In the genomic region with DNA sequence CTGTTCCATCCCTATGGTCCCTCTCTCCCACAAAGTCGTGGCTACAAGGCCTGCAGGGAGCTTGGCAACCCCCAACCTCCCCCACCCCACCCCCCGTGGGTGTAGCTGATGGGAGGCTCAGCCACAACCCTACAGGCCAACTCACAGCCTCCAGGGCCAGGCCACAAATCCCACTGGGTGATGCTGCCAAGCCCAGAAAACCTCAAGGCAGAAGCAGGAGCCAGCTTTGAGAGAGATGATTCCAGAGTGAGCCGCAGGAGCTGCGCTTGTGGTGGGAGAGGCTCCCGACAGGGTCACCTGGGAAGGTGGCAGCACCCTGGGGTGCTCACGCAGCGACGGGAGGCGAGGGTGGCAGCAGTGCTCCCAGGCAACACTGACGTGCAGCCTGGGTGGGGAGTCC, we compare ENCODE assay signal across 25 cellular contexts. TPM values are rescaled to one million over a fixed set of nuclear protein-coding genes. Genes with fewer than 3 reads are reported as not detected.
DNase-seq lines count a peak whose midpoint lies in the region; ATAC-seq and TF ChIP-seq lines count a peak whose summit lies in the region.
"Had no signal": no experiment of that assay in that cellular context is flagged by ENCODE, and none has a peak within 500 bp of the region (broad histone marks: within the 10 kb centered on the region; RNA-seq: fewer than 3 reads in every experiment).

No MANE protein-coding gene starts in this region.

- H3K36me3 ChIP-seq in left lung (peaks cover 0 to 4% of the 10 kb centered on the region in 2 donors), psoas muscle (ENCODE audit: insufficient read depth in 1 of 2, low read depth in 1 of 2) (no peaks in the 10 kb centered on the region)
- H3K36me3 ChIP-seq: ascending aorta, neutrophil, thoracic aorta had no signal

- in situ Hi-C loops in astrocyte of the spinal cord (cut with HindIII; ENCODE audit: low sequenced_read_pairs): no loop called here

- TF ChIP-seq CTCF in astrocyte of the spinal cord (IDR thresholded peaks at IDR 0.05; ENCODE audit: low read depth, low read length): no peak
- TF ChIP-seq CTCF in left lung (IDR thresholded peaks at IDR 0.05): no peak
- no peak for TF ChIP-seq CTCF in psoas muscle (IDR thresholded peaks at IDR 0.05)

- no peaks in the 10 kb centered on the region for H3K4me1 ChIP-seq in left lung
- no peaks in the 10 kb centered on the region for H3K4me1 ChIP-seq in psoas muscle
- H3K4me1 ChIP-seq: ascending aorta had no signal

- 80 to 91% (median 89%) methylated on average over 10 of the region's 10 CpGs for WGBS in psoas muscle, 3 donors

- H3K9me3 ChIP-seq in left lung: no peaks in the 10 kb centered on the region
- H3K9me3 ChIP-seq in psoas muscle: no peaks in the 10 kb centered on the region
- H3K9me3 ChIP-seq: ascending aorta, neutrophil, thoracic aorta had no signal

- ATAC-seq in left lung (peak; percentile 17), GM21367 (IDR thresholded peaks at IDR 0.05; ENCODE audit: unreplicated experiment) (no peak), psoas muscle (no peak)
- ATAC-seq: activated CD4-positive, alpha-beta T cell treated with anti-CD3 and anti-CD28 coated beads for 36 hours; stimulated activated naive CD8-positive, alpha-beta T cell treated with anti-CD3 and anti-CD28 coated beads, Interleukin-15, Interleukin-2, amounts not matched to agents 100 U/mL and 50 U/mL, for 24 hours had no signal

- no peak overlapping the region for H3K27ac ChIP-seq in left lung
- H3K27ac ChIP-seq in psoas muscle: no peak overlapping the region
- H3K27ac ChIP-seq: epithelial cell of prostate, neutrophil, PC-9, thoracic aorta had no signal

- H3K27me3 ChIP-seq in left lung: no peaks in the 10 kb centered on the region
- H3K27me3 ChIP-seq in psoas muscle (ENCODE audit: insufficient read depth in 3 of 3, low read length in 2 of 3): no peaks in the 10 kb centered on the region
- H3K27me3 ChIP-seq: ascending aorta, neutrophil had no signal

- H3K4me3 ChIP-seq in astrocyte of the spinal cord (ENCODE audit: low read depth, low read length) (no peak overlapping the region), left lung (no peak overlapping the region), psoas muscle (no peak overlapping the region)
- H3K4me3 ChIP-seq: ascending aorta, PC-9, thoracic aorta had no signal

- intact Hi-C loops in left lung (cut with DNase I): no loop called here
- intact Hi-C loops in psoas muscle (cut with DNase I): no loop called here

- peak; percentile 68 for DNase-seq in AG08395 (ENCODE audit: low spot score)
- DNase-seq in M059J (ENCODE audit: low read depth): peak; percentile 38
- DNase-seq in astrocyte of the spinal cord (ENCODE audit: low read depth, low spot score): peak; percentile 72
- peak in 1 of 2 donors; percentile 62 for DNase-seq in left lung
- DNase-seq in DMS 273 treated with DMSO at 0.1 percent for 48 hours (lab: John Stamatoyannopoulos, UW): no peak
- DNase-seq in psoas muscle: no peak
- DNase-seq in activated gamma-delta T cell treated with Interleukin-2 at 50 U/mL for 16 hours: no peak
- DNase-seq: activated CD4-positive, alpha-beta T cell treated with anti-CD3 and anti-CD28 coated beads for 36 hours; activated CD8-positive, alpha-beta memory T cell treated with anti-CD3 and anti-CD28 coated beads for 24 hours; activated effector memory CD4-positive, alpha-beta T cell treated with Interleukin-2 at 50 U/mL for 16 hours; activated naive CD8-positive, alpha-beta T cell treated with anti-CD3 and anti-CD28 coated beads for 36 hours; foreskin melanocyte; HCEC 1CT; KBM-7; mesenchymal stem cell; NCI-H146; NCI-H510A; PC-9; SHP77 treated with DMSO at 0.1 percent for 48 hours; stimulated activated naive CD8-positive, alpha-beta T cell treated with anti-CD3 and anti-CD28 coated beads, Interleukin-15, Interleukin-2, amounts not matched to agents 100 U/mL and 50 U/mL, for 24 hours had no signal

RNA-seq across cellular contexts. Expression of gene ADCY3, which starts 44.8 kb away (rescaled TPM):
- 18.1 and 22.0 TPM in 2 replicates for total RNA-seq in M059J (2014; rRNA removed; shearing (Covaris generic))
- total RNA-seq in left lung (10 to 100 TPM; 47.1 to 50.5 TPM), psoas muscle (10 to 100 TPM; 12.1 to 15.2 (median 12.9) TPM)
- 1 to 10 TPM; 9.2 to 10.0 (median 9.5) TPM for polyA plus RNA-seq in psoas muscle

Comparison
In these comparisons a context has a peak if more than half of its experiments do, and no peak if none do; other contexts are left out.
1. DNase-seq: peak in AG08395 (single experiment), M059J (single experiment) and astrocyte of the spinal cord (single experiment); none in DMS 273 treated with DMSO at 0.1 percent for 48 hours (single experiment), psoas muscle (0 of 2) and activated gamma-delta T cell treated with Interleukin-2 at 50 U/mL for 16 hours (single experiment).